Comparison of ENCODE assay signal across 14 cellular contexts in genomic region chr5:166073921-166074838, GRCh38.
DNase-seq lines count a peak whose midpoint lies in the region; ATAC-seq, FAIRE-seq and TF ChIP-seq lines count a peak whose summit lies in the region.
"Had no signal": no experiment of that assay in that cellular context is flagged by ENCODE, and none has a peak within 500 bp of the region (broad histone marks: within the 10 kb centered on the region; RNA-seq: fewer than 3 reads in every experiment).

No MANE protein-coding gene starts in this region.

- CTCF ChIA-PET in K562 (lab: Yijun Ruan, JAX; ENCODE audit: low intra/inter-chr PET ratio): no interaction called here

- H3K9me1 ChIP-seq in K562 (ENCODE audit: control insufficient read depth, insufficient read depth, low read length): no peaks in the 10 kb centered on the region

- no peak for TF ChIP-seq POLR2A in K562 (conservative IDR thresholded peaks at IDR 0.05)

- no peaks in the 10 kb centered on the region for H3K36me3 ChIP-seq in H7 (replicated peaks; ENCODE audit: control insufficient read depth, insufficient read depth, low read length)
- no peaks in the 10 kb centered on the region for H3K36me3 ChIP-seq in K562 (ENCODE audit: control insufficient read depth, insufficient read depth, low read length)
- no peaks in the 10 kb centered on the region for H3K36me3 ChIP-seq in iPS-15b (ENCODE audit: control insufficient read depth, insufficient read depth, low read length)
- no peaks in the 10 kb centered on the region for H3K36me3 ChIP-seq in osteoblast (ENCODE audit: insufficient read depth, low read length)

- H3K9me3 ChIP-seq in K562 (replicated peaks; ENCODE audit: control insufficient read depth, insufficient read depth, low read depth, low read length): no peaks in the 10 kb centered on the region
- no peaks in the 10 kb centered on the region for H3K9me3 ChIP-seq in iPS-15b (ENCODE audit: control insufficient read depth, insufficient read depth, low read length)
- peaks cover 2% of the 10 kb centered on the region for H3K9me3 ChIP-seq in osteoblast (ENCODE audit: low read depth, low read length)

- TF ChIP-seq EP300 in K562 (IDR thresholded peaks at IDR 0.05; ENCODE audit: low read length): no peak

- intact Hi-C loops in K562 (cut with micrococcal nuclease): no loop called here

- H3K79me2 ChIP-seq in K562 (ENCODE audit: control insufficient read depth, insufficient read depth, low read length) (no peaks in the 10 kb centered on the region), osteoblast (ENCODE audit: insufficient read depth, low read length) (no peaks in the 10 kb centered on the region)

- H4K20me1 ChIP-seq in K562 (replicated peaks; ENCODE audit: control insufficient read depth, insufficient read depth, low read length): no peaks in the 10 kb centered on the region
- no peaks in the 10 kb centered on the region for H4K20me1 ChIP-seq in osteoblast (ENCODE audit: insufficient read depth, low read length)

- H3K27ac ChIP-seq in K562 (ENCODE audit: extremely low read depth, low read depth, low read length) (no peak overlapping the region), osteoblast (ENCODE audit: low read depth, low read length) (no peak overlapping the region)

- H3K27me3 ChIP-seq in H7 (ENCODE audit: control insufficient read depth, insufficient read depth, low read length): no peaks in the 10 kb centered on the region; the same call in 1 of the 2 replicates
- H3K27me3 ChIP-seq in K562 (ENCODE audit: control insufficient read depth in 2 of 2, insufficient read depth in 2 of 2, low read length in 2 of 2): no peaks in the 10 kb centered on the region
- H3K27me3 ChIP-seq in iPS-15b (ENCODE audit: control insufficient read depth, insufficient read depth, low read length): no peaks in the 10 kb centered on the region
- no peaks in the 10 kb centered on the region for H3K27me3 ChIP-seq in osteoblast (ENCODE audit: insufficient read depth, low read length)

- H3K4me3 ChIP-seq in H7 (ENCODE audit: insufficient read depth, low read depth, low read length) (no peak overlapping the region), K562 (no peak overlapping the region), iPS-15b (ENCODE audit: low read depth, low read length) (peak overlapping the region; percentile 45), osteoblast (ENCODE audit: insufficient read depth, low read length) (no peak overlapping the region)

- DNase-seq in H7: peak; percentile 19
- no peak for DNase-seq in K562 (ENCODE audit: extremely low read depth in 1 of 4, low spot score in 3 of 4)
- DNase-seq in osteoblast (ENCODE audit: insufficient read length, low spot score, missing footprints): peak; percentile 6
- DNase-seq in NCI-H226: no peak
- DNase-seq in AG08396 (ENCODE audit: low spot score): no peak
- DNase-seq in GOT3 (lab: John Stamatoyannopoulos, UW): no peak
- DNase-seq: ACHN, NCI-H2107, NCI-H446, NCI-H748 treated with DMSO at 0.1 percent for 48 hours had no signal

- ATAC-seq in K562: no peak
- ATAC-seq: Panc1, Right ventricle myocardium inferior had no signal

- H2AFZ ChIP-seq in K562 (ENCODE audit: low read depth, low read length) (no peak overlapping the region), osteoblast (ENCODE audit: low read length) (no peak overlapping the region)

- POLR2A ChIA-PET in K562 (lab: Yijun Ruan, JAX): no interaction called here

- BruUV-seq in K562 (replicated peaks; lab: Mats Ljungman, UMichigan): no TSS peak

- H3K4me1 ChIP-seq in K562 (replicated peaks in 1 of 2; ENCODE audit: control insufficient read depth in 2 of 2, insufficient read depth in 2 of 2, low read length in 2 of 2) (no peaks in the 10 kb centered on the region), iPS-15b (ENCODE audit: control insufficient read depth, insufficient read depth, low read length) (peaks cover 23% of the 10 kb centered on the region), osteoblast (ENCODE audit: insufficient read depth, low read length) (no peaks in the 10 kb centered on the region)

- in situ Hi-C loops in K562 (cut with MboI): no loop called here

- H3K9ac ChIP-seq in K562 (ENCODE audit: insufficient read depth in 1 of 2, low read depth in 2 of 2, low read length in 2 of 2): no peak overlapping the region
- no peak overlapping the region for H3K9ac ChIP-seq in iPS-15b (ENCODE audit: low read depth, low read length)

- H3K4me2 ChIP-seq in K562 (ENCODE audit: insufficient read depth, low read length): no peak overlapping the region
- no peak overlapping the region for H3K4me2 ChIP-seq in osteoblast (ENCODE audit: insufficient read depth, low read length)

- no peak for TF ChIP-seq RAD21 in K562 (CRISPR knock-in tag; conservative IDR thresholded peaks at IDR 0.05 in 1 of 2, IDR thresholded peaks at IDR 0.05 in 1 of 2)

- 0% methylated on average over 5 of the region's 6 CpGs for WGBS in K562 (ENCODE audit: insufficient coverage, low coverage, missing lambda C conversion rate)

- no peak for FAIRE-seq in K562 (lab: Jason Lieb, UNC)
- FAIRE-seq: H54 had no signal

- no peak for TF ChIP-seq CTCF in K562 (IDR thresholded peaks at IDR 0.05 in 2 of 3, conservative IDR thresholded peaks at IDR 0.05 in 1 of 3; ENCODE audit: insufficient read depth in 2 of 3, low read depth in 1 of 3, low read length in 3 of 3)
- TF ChIP-seq CTCF in osteoblast (IDR thresholded peaks at IDR 0.05; ENCODE audit: extremely low read depth, low read depth, low read length): no peak

TF ChIP-seq in K562, 482 proteins besides CTCF, POLR2A, EP300 and RAD21:
- TF ChIP-seq DLX4 (CRISPR knock-in tag; IDR thresholded peaks at IDR 0.05) (no peak), ZNF165 (CRISPR knock-in tag; IDR thresholded peaks at IDR 0.05; ENCODE audit: borderline replicate concordance) (no peak), PCBP1 (IDR thresholded peaks at IDR 0.05; ENCODE audit: low read depth, low read length, poor library complexity, severe bottlenecking) (peak; percentile 42)
TF ChIP-seq in K562: peak in this region for 1.

Comparison
In these comparisons a context has a peak if more than half of its experiments do, and no peak if none do; other contexts are left out.
1. DNase-seq: peak in H7 (single experiment) and osteoblast (single experiment); none in K562 (0 of 4), NCI-H226 (single experiment), AG08396 (single experiment) and GOT3 (single experiment).